Comparison of ENCODE assay signal across 12 cellular contexts in genomic region chr10:71587941-71588573, GRCh38.
"Had no signal": no experiment of that assay in that cellular context is flagged by ENCODE, and none has a peak within 500 bp of the region (broad histone marks: within the 10 kb centered on the region; RNA-seq: fewer than 3 reads in every experiment).

No MANE protein-coding gene starts in this region.

- DNase-seq: activated effector memory CD4-positive, alpha-beta T cell treated with Interleukin-2 at 50 U/mL for 16 hours; activated T-cell treated with anti-CD3 and anti-CD28 coated beads, Interleukin-2, amount 50 U/mL, for 1 hour; hypothalamus; naive thymus-derived CD8-positive, alpha-beta T cell; small intestine; T-helper 17 cell; thyroid gland had no signal

- ATAC-seq: activated CD4-positive, CD25-positive, alpha-beta regulatory T cell treated with anti-CD3 and anti-CD28 coated beads, Interleukin-2, amount 50 U/mL, for 24 hours; naive thymus-derived CD8-positive, alpha-beta T cell; right cardiac atrium; stimulated activated effector memory CD8-positive, alpha-beta T cell treated with anti-CD3 and anti-CD28 coated beads, Interleukin-12 subunit alpha, Interleukin-12 subunit beta, amount 100 ng/mL, for 72 hours; T-helper 17 cell had no signal

- H3K4me3 ChIP-seq: breast epithelium, lung, thyroid gland had no signal
